In the genomic region with DNA sequence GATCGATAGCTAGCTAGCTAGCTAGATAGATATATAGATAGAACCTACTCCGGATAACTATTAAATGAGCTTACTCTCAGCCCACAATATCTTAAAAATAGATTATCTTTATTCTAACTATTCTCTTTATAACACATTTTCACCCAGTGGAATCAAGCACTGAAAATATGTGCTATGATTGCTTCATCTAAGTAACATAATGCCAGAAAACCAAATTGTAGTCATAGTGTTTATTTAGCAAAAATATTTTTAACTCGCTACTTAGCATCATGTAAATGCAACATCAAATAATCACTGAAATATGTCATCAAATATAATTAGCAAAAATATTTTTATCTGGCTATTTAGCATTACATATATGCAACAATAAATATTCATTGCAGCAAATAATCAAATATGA, we compare ENCODE assay signal across 1 cellular context.
TF ChIP-seq lines count a peak whose summit lies in the region.

No MANE protein-coding gene starts in this region.

TF ChIP-seq in HepG2, 621 proteins besides CTCF, POLR2A, EP300 and RAD21:
- TF ChIP-seq, protein P1, sequence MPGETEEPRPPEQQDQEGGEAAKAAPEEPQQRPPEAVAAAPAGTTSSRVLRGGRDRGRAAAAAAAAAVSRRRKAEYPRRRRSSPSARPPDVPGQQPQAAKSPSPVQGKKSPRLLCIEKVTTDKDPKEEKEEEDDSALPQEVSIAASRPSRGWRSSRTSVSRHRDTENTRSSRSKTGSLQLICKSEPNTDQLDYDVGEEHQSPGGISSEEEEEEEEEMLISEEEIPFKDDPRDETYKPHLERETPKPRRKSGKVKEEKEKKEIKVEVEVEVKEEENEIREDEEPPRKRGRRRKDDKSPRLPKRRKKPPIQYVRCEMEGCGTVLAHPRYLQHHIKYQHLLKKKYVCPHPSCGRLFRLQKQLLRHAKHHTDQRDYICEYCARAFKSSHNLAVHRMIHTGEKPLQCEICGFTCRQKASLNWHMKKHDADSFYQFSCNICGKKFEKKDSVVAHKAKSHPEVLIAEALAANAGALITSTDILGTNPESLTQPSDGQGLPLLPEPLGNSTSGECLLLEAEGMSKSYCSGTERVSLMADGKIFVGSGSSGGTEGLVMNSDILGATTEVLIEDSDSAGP (CRISPR knock-in tag; IDR thresholded peaks at IDR 0.05; ENCODE audit: borderline replicate concordance), result no peak
- TF ChIP-seq SMYD3 (CRISPR knock-in tag; IDR thresholded peaks at IDR 0.05) (no peak), RXRB (CRISPR knock-in tag; IDR thresholded peaks at IDR 0.05; ENCODE audit: borderline replicate concordance) (no peak), ZNF678 (CRISPR knock-in tag; IDR thresholded peaks at IDR 0.05) (no peak)
